10 cellular contexts compared by ENCODE assay signal in genomic region chr2:159922563-159922962, GRCh38. TPM values are rescaled to one million over a fixed set of nuclear protein-coding genes. Genes with fewer than 3 reads are reported as not detected.
DNase-seq lines count a peak whose midpoint lies in the region; ATAC-seq and TF ChIP-seq lines count a peak whose summit lies in the region.
"Had no signal": no experiment of that assay in that cellular context is flagged by ENCODE, and none has a peak within 500 bp of the region (broad histone marks: within the 10 kb centered on the region; RNA-seq: fewer than 3 reads in every experiment).

No MANE protein-coding gene starts in this region.

- H3K36me3 ChIP-seq in mammary epithelial cell (ENCODE audit: insufficient read depth, low read length) (no peaks in the 10 kb centered on the region), testis (ENCODE audit: low read depth, missing control alignments) (no peaks in the 10 kb centered on the region), ovary (no peaks in the 10 kb centered on the region)
- H3K36me3 ChIP-seq: MG63, pancreas had no signal

- H3K79me2 ChIP-seq in mammary epithelial cell (ENCODE audit: insufficient read depth, low read length), result no peaks in the 10 kb centered on the region

- TF ChIP-seq POLR2A in testis (IDR thresholded peaks at IDR 0.05), result no peak
- no peak for TF ChIP-seq POLR2A in ovary (IDR thresholded peaks at IDR 0.05)

- H3K4me2 ChIP-seq in mammary epithelial cell (ENCODE audit: insufficient read depth, low read depth, low read length), result no peak overlapping the region

- no peak overlapping the region for H3K27ac ChIP-seq in mammary epithelial cell (ENCODE audit: insufficient read depth, low read depth, low read length)
- no peak overlapping the region for H3K27ac ChIP-seq in testis
- no peak overlapping the region for H3K27ac ChIP-seq in ovary
- H3K27ac ChIP-seq: pancreas had no signal

- H4K20me1 ChIP-seq in mammary epithelial cell (ENCODE audit: insufficient read depth, low read length), result no peaks in the 10 kb centered on the region

- H2AFZ ChIP-seq in mammary epithelial cell (ENCODE audit: low read depth, low read length), result no peak overlapping the region

- no peak for TF ChIP-seq CTCF in mammary epithelial cell (conservative IDR thresholded peaks at IDR 0.05 in 1 of 2, IDR thresholded peaks at IDR 0.05 in 1 of 2; ENCODE audit: extremely low read depth in 1 of 2, insufficient read depth in 1 of 2, low read depth in 1 of 2, low read length in 2 of 2)
- TF ChIP-seq CTCF in testis (IDR thresholded peaks at IDR 0.05), result no peak
- TF ChIP-seq CTCF in ovary (IDR thresholded peaks at IDR 0.05), result no peak

- H3K4me3 ChIP-seq in mammary epithelial cell (replicated peaks in 1 of 3; ENCODE audit: insufficient read depth in 1 of 3, low read depth in 2 of 3, low read length in 3 of 3) (no peak overlapping the region), testis (no peak overlapping the region), ovary (no peak overlapping the region)
- H3K4me3 ChIP-seq: MG63, pancreas had no signal

- dilution Hi-C loops in mammary epithelial cell (cut with HindIII; ENCODE audit: low sequenced_read_pairs), result no loop called here

- WGBS in mammary epithelial cell (ENCODE audit: low coverage, missing lambda C conversion rate), result 64% methylated on average over 2 of the region's 2 CpGs
- 80 to 93% methylated on average over 2 of the region's 2 CpGs for WGBS in testis, 2 donors
- WGBS in ovary, 3 donors, result 77 to 83% (median 77%) methylated on average over 2 of the region's 2 CpGs

- DNase-seq in mammary epithelial cell (peak; percentile 53), testis (no peak), ovary (no peak)
- no peak for DNase-seq in NK-92 treated with Interleukin-12 subunit alpha and Interleukin-12 subunit beta, amount 100 ng/mL, for 24 hours (lab: John Stamatoyannopoulos, UW)
- no peak for DNase-seq in stimulated activated CD4-positive, alpha-beta T cell treated with anti-CD3 and anti-CD28 coated beads, Interleukin-1b, Interleukin-23, amount 100 ng/mL, for 48 hours

- ATAC-seq in GM18517 (IDR thresholded peaks at IDR 0.05; ENCODE audit: unreplicated experiment), result peak; percentile 62
- peak; percentile 85 for ATAC-seq in GM21367 (IDR thresholded peaks at IDR 0.05; ENCODE audit: unreplicated experiment)
- ATAC-seq in HG03060 (IDR thresholded peaks at IDR 0.05; ENCODE audit: low read depth, unreplicated experiment), result peak; percentile 58

- CTCF ChIA-PET in mammary epithelial cell (lab: Charles Lee; ENCODE audit: low non-redundant PET), result no interaction called here

- H3K27me3 ChIP-seq in mammary epithelial cell (ENCODE audit: insufficient read depth, low read length) (no peaks in the 10 kb centered on the region), testis (no peaks in the 10 kb centered on the region), ovary (no peaks in the 10 kb centered on the region)
- H3K27me3 ChIP-seq: MG63, pancreas had no signal

- no peak overlapping the region for H3K9ac ChIP-seq in mammary epithelial cell (ENCODE audit: insufficient read depth, low read length)

- intact Hi-C loops in mammary epithelial cell (cut with micrococcal nuclease), result no loop called here
- intact Hi-C loops in testis (cut with DNase I; ENCODE audit: low total_unique reads), result no loop called here
- intact Hi-C loops in ovary (cut with DNase I), result no loop called here

- in situ Hi-C loops in mammary epithelial cell (cut with MboI; ENCODE audit: low sequenced_read_pairs in 2 of 2), result no loop called here

- H3K4me1 ChIP-seq in mammary epithelial cell (ENCODE audit: insufficient read depth, low read length) (peaks cover 13% of the 10 kb centered on the region), testis (no peaks in the 10 kb centered on the region), ovary (ENCODE audit: insufficient read depth) (peaks cover 2% of the 10 kb centered on the region)
- H3K4me1 ChIP-seq: pancreas had no signal

- H3K9me3 ChIP-seq in mammary epithelial cell (replicated peaks; ENCODE audit: insufficient read depth, low read length) (no peaks in the 10 kb centered on the region), testis (no peaks in the 10 kb centered on the region), ovary (no peaks in the 10 kb centered on the region)
- H3K9me3 ChIP-seq: MG63, pancreas had no signal

- no peak for TF ChIP-seq EP300 in ovary (IDR thresholded peaks at IDR 0.05)

- no TSS peak for BruUV-seq in mammary epithelial cell (replicated peaks; lab: Mats Ljungman, UMichigan)

RNA-seq across cellular contexts. Expression of gene LY75, which starts 18.0 kb away (rescaled TPM):
- total RNA-seq in mammary epithelial cell (10 to 100 TPM in 1 of 2 donors, 1 to 10 TPM in 1; 5.1 to 68.3 TPM), testis (1 to 10 TPM in 1 of 2 donors, under 1 TPM in 1; 0.63 to 1.5 TPM), ovary (1 to 10 TPM; 1.1 to 5.9 (median 2.6) TPM)
- polyA plus RNA-seq in mammary epithelial cell (4.3 TPM), testis (ENCODE audit: insufficient read depth, low read depth, low replicate concordance) (1.8 TPM), ovary (1 to 10 TPM in 1 of 2 donors, under 1 TPM in 1; 0.96 to 2.6 TPM)
- 4.6 TPM for polyA minus RNA-seq in mammary epithelial cell
